In genomic region chr3:188964957-188965356, GRCh38 we compare ENCODE assay signal across 20 cellular contexts.
"Had no signal": no experiment of that assay in that cellular context is flagged by ENCODE, and none has a peak within 500 bp of the region (broad histone marks: within the 10 kb centered on the region; RNA-seq: fewer than 3 reads in every experiment).

No MANE protein-coding gene starts in this region.

- H3K27me3 ChIP-seq: esophagus muscularis mucosa, gastroesophageal sphincter, neutrophil, right lobe of liver, spleen, testis, tibial nerve had no signal

- H3K9me3 ChIP-seq: esophagus muscularis mucosa, gastroesophageal sphincter, mucosa of descending colon, neutrophil, psoas muscle, right lobe of liver, spleen, testis, tibial nerve had no signal

- H3K27ac ChIP-seq: epithelial cell of prostate, esophagus muscularis mucosa, gastroesophageal sphincter, neutrophil, psoas muscle, right lobe of liver, spleen, testis, tibial nerve had no signal

- H3K4me1 ChIP-seq: esophagus muscularis mucosa, gastroesophageal sphincter, right lobe of liver, spleen, testis had no signal

- H3K36me3 ChIP-seq: esophagus muscularis mucosa, gastroesophageal sphincter, neutrophil, right lobe of liver, spleen, tibial nerve had no signal

- ATAC-seq: effector memory CD8-positive, alpha-beta T cell; gastroesophageal sphincter; left colon; left ventricle myocardium superior; mucosa of descending colon; naive thymus-derived CD8-positive, alpha-beta T cell; right lobe of liver; stimulated activated memory B cell treated with anti-CD40 and anti-IgM and Interleukin-4, amounts not matched to agents 10 μg/mL and 1 μg/mL and 100 μg/mL, for 72 hours had no signal

- DNase-seq: effector memory CD8-positive, alpha-beta T cell; left colon; left ventricle myocardium superior; mucosa of descending colon; naive thymus-derived CD8-positive, alpha-beta T cell; psoas muscle; retina; right lobe of liver; spleen; stimulated activated CD4-positive, alpha-beta T cell treated with anti-CD3 and anti-CD28 coated beads, Interleukin-15, amount 100 ng/mL, for 24 hours; stimulated activated CD4-positive, alpha-beta T cell treated with anti-CD3 and anti-CD28 coated beads, Interleukin-1b, Interleukin-23, amount 100 ng/mL, for 48 hours; stimulated activated CD4-positive, alpha-beta T cell treated with anti-CD3 and anti-CD28 coated beads, Interleukin-4, amount 100 ng/mL, for 24 hours; testis had no signal

- H3K4me3 ChIP-seq: esophagus muscularis mucosa, gastroesophageal sphincter, lung, mucosa of descending colon, psoas muscle, right lobe of liver, spleen, tibial nerve had no signal
